In genomic region chr2:61017003-61017555, GRCh38 we compare ENCODE assay signal across 1 cellular context.
A peak's percentile ranks its signal among the peaks of the same experiment; 100 is the strongest.
TF ChIP-seq lines count a peak whose summit lies in the region.

No MANE protein-coding gene starts in this region.

TF ChIP-seq in HepG2, 621 proteins besides CTCF, POLR2A, EP300 and RAD21 (continued from another document):
- no peak for TF ChIP-seq RFX5 (IDR thresholded peaks at IDR 0.05; ENCODE audit: low read depth, low read length)
- TF ChIP-seq NONO (IDR thresholded peaks at IDR 0.05): no peak
- 0 out of 2 replicates have a peak, but pooled peaks have one; percentile 13 for TF ChIP-seq NONO (CRISPR knock-in tag; conservative IDR thresholded peaks at IDR 0.05)
- TF ChIP-seq HNF4A (CRISPR knock-in tag; IDR thresholded peaks at IDR 0.05): no peak; the same call in 1 of the 2 replicates
- no peak for TF ChIP-seq PHB2 (IDR thresholded peaks at IDR 0.05; ENCODE audit: partially characterized antibody)
- no peak for TF ChIP-seq JARID2 (CRISPR knock-in tag; IDR thresholded peaks at IDR 0.05; ENCODE audit: insufficient replicate concordance)
- no peak for TF ChIP-seq TRAFD1 (CRISPR knock-in tag; IDR thresholded peaks at IDR 0.05; ENCODE audit: borderline replicate concordance)
- no peak; the same call in none of the 2 replicates for TF ChIP-seq SNAPC4 (CRISPR knock-in tag; IDR thresholded peaks at IDR 0.05)
- no peak for TF ChIP-seq ZNF496 (CRISPR knock-in tag; IDR thresholded peaks at IDR 0.05; ENCODE audit: insufficient replicate concordance)
- TF ChIP-seq ZBTB44 (CRISPR knock-in tag; IDR thresholded peaks at IDR 0.05): no peak; the same call in 1 of the 2 replicates
- TF ChIP-seq IKZF4 (CRISPR knock-in tag; IDR thresholded peaks at IDR 0.05; ENCODE audit: borderline replicate concordance, low read depth, not compliant biosample characterization): no peak
- TF ChIP-seq ZMYM4 (CRISPR knock-in tag; IDR thresholded peaks at IDR 0.05): 0 out of 2 replicates have a peak, but pooled peaks have one; percentile 44
- TF ChIP-seq HNRNPLL (IDR thresholded peaks at IDR 0.05; ENCODE audit: low read depth, low read length, poor library complexity, severe bottlenecking): no peak
- no peak for TF ChIP-seq ARNT (IDR thresholded peaks at IDR 0.05)
- TF ChIP-seq ZNF598 (CRISPR knock-in tag; IDR thresholded peaks at IDR 0.05; ENCODE audit: borderline replicate concordance): no peak; the same call in 1 of the 2 replicates
- TF ChIP-seq TEAD2 (CRISPR knock-in tag; IDR thresholded peaks at IDR 0.05): no peak
- TF ChIP-seq NFRKB (IDR thresholded peaks at IDR 0.05): no peak
- no peak for TF ChIP-seq SAFB2 (CRISPR knock-in tag; IDR thresholded peaks at IDR 0.05; ENCODE audit: borderline replicate concordance, low read depth)
- no peak; the same call in 1 of the 2 replicates for TF ChIP-seq ZFX (CRISPR knock-in tag; IDR thresholded peaks at IDR 0.05; ENCODE audit: low read depth)
- TF ChIP-seq SNRNP70 (IDR thresholded peaks at IDR 0.05; ENCODE audit: low read depth, low read length): no peak
- peak; percentile 47; the same call in 1 of the 2 replicates for TF ChIP-seq MAZ (IDR thresholded peaks at IDR 0.05; ENCODE audit: borderline replicate concordance, low read depth, low read length)
- 0 out of 2 replicates have a peak, but pooled peaks have one; percentile 2 for TF ChIP-seq MAZ (CRISPR knock-in tag; IDR thresholded peaks at IDR 0.05; ENCODE audit: low read depth)
- TF ChIP-seq ZFP36 (IDR thresholded peaks at IDR 0.05; ENCODE audit: borderline replicate concordance, low read depth, low read length, partially characterized antibody): no peak
- TF ChIP-seq TERF1 (CRISPR knock-in tag; IDR thresholded peaks at IDR 0.05): no peak
- no peak for TF ChIP-seq ZNF549 (CRISPR knock-in tag; IDR thresholded peaks at IDR 0.05)
- TF ChIP-seq ZNF451 (CRISPR knock-in tag; IDR thresholded peaks at IDR 0.05): no peak
- TF ChIP-seq MIER3 (CRISPR knock-in tag; IDR thresholded peaks at IDR 0.05; ENCODE audit: borderline replicate concordance): no peak; the same call in 1 of the 2 replicates
- TF ChIP-seq GLI4 (CRISPR knock-in tag; IDR thresholded peaks at IDR 0.05; ENCODE audit: borderline replicate concordance): no peak
- TF ChIP-seq SIX1 (CRISPR knock-in tag; IDR thresholded peaks at IDR 0.05; ENCODE audit: borderline replicate concordance): no peak
- TF ChIP-seq MYNN (CRISPR knock-in tag; IDR thresholded peaks at IDR 0.05; ENCODE audit: low read depth): peak; percentile 50; the same call in 1 of the 2 replicates
- TF ChIP-seq PRDM10 (CRISPR knock-in tag; IDR thresholded peaks at IDR 0.05; ENCODE audit: low read depth): peak; percentile 92
- no peak for TF ChIP-seq ZFP36L1 (CRISPR knock-in tag; IDR thresholded peaks at IDR 0.05)
- no peak; the same call in 1 of the 2 replicates for TF ChIP-seq ZBTB25 (CRISPR knock-in tag; IDR thresholded peaks at IDR 0.05)
- no peak for TF ChIP-seq HOXD1 (CRISPR knock-in tag; IDR thresholded peaks at IDR 0.05)
- TF ChIP-seq ZSCAN5A (CRISPR knock-in tag; IDR thresholded peaks at IDR 0.05; ENCODE audit: borderline replicate concordance): peak; percentile 27; the same call in 1 of the 2 replicates
- TF ChIP-seq ZNF512B (CRISPR knock-in tag; IDR thresholded peaks at IDR 0.05; ENCODE audit: borderline replicate concordance): peak; percentile 78; the same call in 1 of the 2 replicates
- peak; percentile 33; the same call in 1 of the 2 replicates for TF ChIP-seq SNAI1 (CRISPR knock-in tag; IDR thresholded peaks at IDR 0.05; ENCODE audit: borderline replicate concordance)
